ENCODE assay signal across 9 cellular contexts in the genomic region with DNA sequence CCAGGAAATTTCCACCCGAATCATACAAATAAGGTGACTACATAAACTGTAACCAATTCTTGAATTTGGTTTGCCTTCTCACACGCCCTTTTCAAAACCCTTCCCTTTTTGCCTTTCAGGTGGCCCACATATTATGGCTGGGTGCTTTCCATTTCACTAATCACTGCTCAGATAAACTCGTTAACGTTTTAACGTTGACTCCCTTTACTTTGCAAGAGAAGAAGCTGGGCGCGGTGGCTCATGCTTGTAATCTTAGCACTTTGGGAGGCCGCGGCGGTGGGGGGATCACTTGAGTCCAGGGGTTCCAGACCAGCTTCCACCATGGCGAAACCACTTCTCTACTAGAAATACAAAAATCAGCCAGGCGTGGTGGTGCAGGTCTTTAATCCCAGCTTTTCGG. TPM values are rescaled to one million over a fixed set of nuclear protein-coding genes. Genes with fewer than 3 reads are reported as not detected.
DNase-seq lines count a peak whose midpoint lies in the region; ATAC-seq and TF ChIP-seq lines count a peak whose summit lies in the region.
"Had no signal": no experiment of that assay in that cellular context is flagged by ENCODE, and none has a peak within 500 bp of the region (broad histone marks: within the 10 kb centered on the region; RNA-seq: fewer than 3 reads in every experiment).

No MANE protein-coding gene starts in this region.

- H3K36me3 Mint-ChIP-seq in mesothelial cell of epicardium = no peaks in the 10 kb centered on the region

- peak overlapping the region; percentile 21 for H3K27ac Mint-ChIP-seq in mesothelial cell of epicardium

- no peaks in the 10 kb centered on the region for H3K4me1 ChIP-seq in cardiac muscle cell (ENCODE audit: low read depth)
- H3K4me1 ChIP-seq in urinary bladder (ENCODE audit: insufficient read depth) = no peaks in the 10 kb centered on the region

- peak overlapping the region; percentile 46 for H3K4me3 ChIP-seq in cardiac muscle cell
- peak overlapping the region; percentile 40 for H3K4me3 ChIP-seq in astrocyte of the cerebellum (ENCODE audit: low read depth, low read length)
- peak overlapping the region; percentile 34 for H3K4me3 ChIP-seq in urinary bladder (ENCODE audit: low read depth, low read length)

- peaks cover 3% of the 10 kb centered on the region for H3K9me3 Mint-ChIP-seq in mesothelial cell of epicardium

- no peak overlapping the region for H3K27ac ChIP-seq in cardiac muscle cell
- H3K27ac ChIP-seq in urinary bladder (ENCODE audit: low read depth) = no peak overlapping the region

- H3K4me1 Mint-ChIP-seq in mesothelial cell of epicardium = peaks cover 7% of the 10 kb centered on the region

- in situ Hi-C loops in astrocyte of the cerebellum (cut with HindIII; ENCODE audit: low sequenced_read_pairs) = no loop called here

- H3K9me3 ChIP-seq in cardiac muscle cell (ENCODE audit: low read depth) = no peaks in the 10 kb centered on the region

- WGBS in urinary bladder = 18% methylated on average over 13 of the region's 13 CpGs

- peak in 1 of 2 donors; percentile 11 for DNase-seq in cardiac muscle cell (ENCODE audit: low read depth in 1 of 2, low spot score in 1 of 2)
- no peak for DNase-seq in left ventricle myocardium superior
- DNase-seq in astrocyte of the cerebellum (ENCODE audit: low read depth) = no peak
- no peak for DNase-seq in mesothelial cell of epicardium (ENCODE audit: low spot score in 2 of 2, unreplicated experiment in 2 of 2)
- DNase-seq in AML-193 (lab: John Stamatoyannopoulos, UW) = no peak
- no peak for DNase-seq in HT-29 (ENCODE audit: low spot score)
- DNase-seq: erythroblast had no signal

- intact Hi-C loops in left ventricle myocardium superior (cut with micrococcal nuclease) = no loop called here

- TF ChIP-seq CTCF in cardiac muscle cell (IDR thresholded peaks at IDR 0.05; ENCODE audit: low read depth, low read length) (no peak), astrocyte of the cerebellum (IDR thresholded peaks at IDR 0.05; ENCODE audit: low read depth, low read length, missing control alignments) (no peak), mesothelial cell of epicardium (IDR thresholded peaks at IDR 0.05; ENCODE audit: unreplicated experiment) (no peak)

- peak overlapping the region; percentile 78 for H3K4me3 Mint-ChIP-seq in mesothelial cell of epicardium

- ATAC-seq in left ventricle myocardium superior (no peak), HG03045 (IDR thresholded peaks at IDR 0.05; ENCODE audit: unreplicated experiment) (no peak)

- H3K36me3 ChIP-seq in cardiac muscle cell = no peaks in the 10 kb centered on the region
- H3K36me3 ChIP-seq in urinary bladder (ENCODE audit: insufficient read depth) = no peaks in the 10 kb centered on the region

- no peaks in the 10 kb centered on the region for H3K27me3 ChIP-seq in cardiac muscle cell

- no peaks in the 10 kb centered on the region for H3K27me3 Mint-ChIP-seq in mesothelial cell of epicardium (ENCODE audit: low read depth)

RNA-seq across cellular contexts. Expression of gene ZNF91, which starts 19.8 kb away (rescaled TPM):
- total RNA-seq in cardiac muscle cell (52.6 and 78.7 TPM in 2 replicates), left ventricle myocardium superior (147 TPM), mesothelial cell of epicardium (165 to 169 TPM (median 165 TPM) in 3 replicates), urinary bladder (223 TPM)
- polyA plus RNA-seq in cardiac muscle cell (30.1 and 49.5 TPM in 2 replicates), urinary bladder (11.1 TPM)
- total RNA-seq in HT-29 (2014; rRNA removed; shearing (Covaris generic)) = 1.2 and 3.0 TPM in 2 replicates

Comparison
In these comparisons a context has a peak if more than half of its experiments do, and no peak if none do; other contexts are left out.
1. RNA of gene ZNF91, which starts 19.8 kb away (total RNA-seq): 223 TPM in urinary bladder (single experiment), 165 to 169 TPM in mesothelial cell of epicardium, 147 TPM in left ventricle myocardium superior (single experiment) and 52.6 to 78.7 TPM in cardiac muscle cell; 1.2 to 3.0 TPM in HT-29; every median in the first group is over 10 times any median in the second.
2. Peak in every context shown above with its lines, with median percentiles within 50 percentile points of each other: H3K4me3 ChIP-seq.